Comparison of ENCODE assay signal across 1 cellular context in the genomic region with DNA sequence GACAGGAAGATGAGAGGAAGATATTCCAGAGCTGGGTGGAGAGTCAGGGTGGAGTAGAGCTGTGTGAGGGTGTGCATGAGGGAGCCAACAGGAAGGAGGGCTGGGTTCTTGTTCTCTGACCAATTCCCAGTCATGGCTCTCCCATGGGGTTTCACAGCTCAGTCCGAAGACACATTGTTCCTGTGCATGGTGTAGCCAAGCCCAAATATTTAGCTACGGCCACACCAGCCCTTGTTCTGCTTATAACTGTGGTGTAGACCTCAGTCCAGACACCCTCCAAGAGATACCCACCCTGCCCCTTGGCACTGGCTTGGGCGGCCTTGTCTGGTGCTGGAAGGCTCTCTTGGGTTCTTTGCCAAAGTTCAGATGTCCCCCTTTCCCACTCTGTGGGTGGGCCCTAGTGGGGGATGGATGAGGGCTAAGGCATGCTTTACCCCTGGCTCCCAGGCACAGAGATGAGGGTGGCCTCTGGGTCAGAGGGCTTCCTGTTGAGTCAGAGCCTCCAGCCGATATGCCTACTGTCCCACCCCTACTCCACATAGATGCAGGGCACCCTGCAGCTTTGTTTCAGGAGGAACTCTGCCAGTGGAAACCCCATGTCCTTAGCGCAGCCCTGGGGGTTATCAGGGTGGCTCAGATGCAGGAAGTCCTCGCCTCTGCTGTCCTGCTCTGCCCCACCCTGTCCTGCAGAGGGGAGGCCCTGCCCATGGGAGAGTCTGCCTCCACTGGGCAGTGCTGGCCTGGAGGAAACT.
TF ChIP-seq lines count a peak whose summit lies in the region.

No MANE protein-coding gene starts in this region.

TF ChIP-seq in HepG2, 621 proteins besides CTCF, POLR2A, EP300 and RAD21 (continued from another document):
- TF ChIP-seq, protein P1, sequence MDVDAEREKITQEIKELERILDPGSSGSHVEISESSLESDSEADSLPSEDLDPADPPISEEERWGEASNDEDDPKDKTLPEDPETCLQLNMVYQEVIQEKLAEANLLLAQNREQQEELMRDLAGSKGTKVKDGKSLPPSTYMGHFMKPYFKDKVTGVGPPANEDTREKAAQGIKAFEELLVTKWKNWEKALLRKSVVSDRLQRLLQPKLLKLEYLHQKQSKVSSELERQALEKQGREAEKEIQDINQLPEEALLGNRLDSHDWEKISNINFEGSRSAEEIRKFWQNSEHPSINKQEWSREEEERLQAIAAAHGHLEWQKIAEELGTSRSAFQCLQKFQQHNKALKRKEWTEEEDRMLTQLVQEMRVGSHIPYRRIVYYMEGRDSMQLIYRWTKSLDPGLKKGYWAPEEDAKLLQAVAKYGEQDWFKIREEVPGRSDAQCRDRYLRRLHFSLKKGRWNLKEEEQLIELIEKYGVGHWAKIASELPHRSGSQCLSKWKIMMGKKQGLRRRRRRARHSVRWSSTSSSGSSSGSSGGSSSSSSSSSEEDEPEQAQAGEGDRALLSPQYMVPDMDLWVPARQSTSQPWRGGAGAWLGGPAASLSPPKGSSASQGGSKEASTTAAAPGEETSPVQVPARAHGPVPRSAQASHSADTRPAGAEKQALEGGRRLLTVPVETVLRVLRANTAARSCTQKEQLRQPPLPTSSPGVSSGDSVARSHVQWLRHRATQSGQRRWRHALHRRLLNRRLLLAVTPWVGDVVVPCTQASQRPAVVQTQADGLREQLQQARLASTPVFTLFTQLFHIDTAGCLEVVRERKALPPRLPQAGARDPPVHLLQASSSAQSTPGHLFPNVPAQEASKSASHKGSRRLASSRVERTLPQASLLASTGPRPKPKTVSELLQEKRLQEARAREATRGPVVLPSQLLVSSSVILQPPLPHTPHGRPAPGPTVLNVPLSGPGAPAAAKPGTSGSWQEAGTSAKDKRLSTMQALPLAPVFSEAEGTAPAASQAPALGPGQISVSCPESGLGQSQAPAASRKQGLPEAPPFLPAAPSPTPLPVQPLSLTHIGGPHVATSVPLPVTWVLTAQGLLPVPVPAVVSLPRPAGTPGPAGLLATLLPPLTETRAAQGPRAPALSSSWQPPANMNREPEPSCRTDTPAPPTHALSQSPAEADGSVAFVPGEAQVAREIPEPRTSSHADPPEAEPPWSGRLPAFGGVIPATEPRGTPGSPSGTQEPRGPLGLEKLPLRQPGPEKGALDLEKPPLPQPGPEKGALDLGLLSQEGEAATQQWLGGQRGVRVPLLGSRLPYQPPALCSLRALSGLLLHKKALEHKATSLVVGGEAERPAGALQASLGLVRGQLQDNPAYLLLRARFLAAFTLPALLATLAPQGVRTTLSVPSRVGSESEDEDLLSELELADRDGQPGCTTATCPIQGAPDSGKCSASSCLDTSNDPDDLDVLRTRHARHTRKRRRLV (CRISPR knock-in tag; IDR thresholded peaks at IDR 0.05), result no peak
- TF ChIP-seq SRF (IDR thresholded peaks at IDR 0.05; ENCODE audit: low read depth, low read length), result no peak
